In genomic region chr13:35474551-35474950, GRCh38 we compare ENCODE assay signal across 9 cellular contexts. TPM values are rescaled to one million over a fixed set of nuclear protein-coding genes. Genes with fewer than 3 reads are reported as not detected.
DNase-seq lines count a peak whose midpoint lies in the region; ATAC-seq and TF ChIP-seq lines count a peak whose summit lies in the region.
"Had no signal": no experiment of that assay in that cellular context is flagged by ENCODE, and none has a peak within 500 bp of the region (broad histone marks: within the 10 kb centered on the region; RNA-seq: fewer than 3 reads in every experiment).

No MANE protein-coding gene starts in this region.

- H3K36me3 ChIP-seq in heart right ventricle, result no peaks in the 10 kb centered on the region
- no peaks in the 10 kb centered on the region for H3K36me3 ChIP-seq in urinary bladder (ENCODE audit: insufficient read depth)

- WGBS in heart right ventricle, 2 donors, result 50 to 56% methylated on average over 8 of the region's 8 CpGs
- WGBS in urinary bladder, result 49% methylated on average over 8 of the region's 8 CpGs

- H3K9me3 ChIP-seq in heart right ventricle, result peaks cover 0 to 6% (median 0%) of the 10 kb centered on the region in 11 donors

- peaks cover 50% of the 10 kb centered on the region for H3K4me1 Mint-ChIP-seq in activated naive CD8-positive, alpha-beta T cell treated with anti-CD3 and anti-CD28 coated beads, Interleukin-2, amount 10 ng/mL, durations not matched to agents 7 days and 5 days

- peaks cover 93% of the 10 kb centered on the region for H3K27me3 Mint-ChIP-seq in activated naive CD8-positive, alpha-beta T cell treated with anti-CD3 and anti-CD28 coated beads, Interleukin-2, amount 10 ng/mL, durations not matched to agents 7 days and 5 days

- TF ChIP-seq CTCF in heart right ventricle (IDR thresholded peaks at IDR 0.05), result no peak

- peak overlapping the region in 9 of 10 donors; percentile 48 to 76 (median 62) for H3K4me3 ChIP-seq in heart right ventricle
- H3K4me3 ChIP-seq in urinary bladder (ENCODE audit: low read depth, low read length), result peak overlapping the region; percentile 38

- no peak overlapping the region for H3K27ac Mint-ChIP-seq in activated naive CD8-positive, alpha-beta T cell treated with anti-CD3 and anti-CD28 coated beads, Interleukin-2, amount 10 ng/mL, durations not matched to agents 7 days and 5 days

- POLR2A ChIA-PET in activated naive CD8-positive, alpha-beta T cell treated with anti-CD3 and anti-CD28 coated beads, Interleukin-2, amount 10 ng/mL, durations not matched to agents 7 days and 5 days (lab: Charles Lee), result no interaction called here

- peak overlapping the region; percentile 85 for H3K4me3 Mint-ChIP-seq in activated naive CD8-positive, alpha-beta T cell treated with anti-CD3 and anti-CD28 coated beads, Interleukin-2, amount 10 ng/mL, durations not matched to agents 7 days and 5 days

- DNase-seq in heart right ventricle (no peak), Right ventricle myocardium inferior (ENCODE audit: missing footprints) (no peak), myocyte (ENCODE audit: low read depth) (peak; percentile 5), DMS53 treated with DMSO at 0.1 percent for 48 hours (lab: John Stamatoyannopoulos, UW; ENCODE audit: unreplicated experiment) (no peak)
- no peak for DNase-seq in activated naive CD8-positive, alpha-beta T cell treated with anti-CD3 and anti-CD28 coated beads, Interleukin-2, amount 10 ng/mL, durations not matched to agents 7 days and 5 days

- peaks cover 2% of the 10 kb centered on the region for H3K9me3 Mint-ChIP-seq in activated naive CD8-positive, alpha-beta T cell treated with anti-CD3 and anti-CD28 coated beads, Interleukin-2, amount 10 ng/mL, durations not matched to agents 7 days and 5 days

- H3K27ac ChIP-seq in heart right ventricle (peak overlapping the region in 4 of 10 donors; percentile 32 to 74 (median 66)), urinary bladder (ENCODE audit: low read depth) (no peak overlapping the region)
- H3K27ac ChIP-seq: parathyroid adenoma had no signal

- ATAC-seq in heart right ventricle (no peak), Right ventricle myocardium inferior (no peak), HG02642 (IDR thresholded peaks at IDR 0.05; ENCODE audit: poor library complexity, unreplicated experiment) (no peak), HG02938 (IDR thresholded peaks at IDR 0.05; ENCODE audit: unreplicated experiment) (no peak)
- ATAC-seq in activated naive CD8-positive, alpha-beta T cell treated with anti-CD3 and anti-CD28 coated beads, Interleukin-2, amount 10 ng/mL, durations not matched to agents 7 days and 5 days (ENCODE audit: low read depth), result no peak

- intact Hi-C loops in heart right ventricle (cut with DNase I) (loop anchor here in 3 of 10 donors (5.0 to 10.0 kb wide), 3 partner anchors 90 to 1588 kb away; no protein-coding TSS in a partner anchor), Right ventricle myocardium inferior (cut with DNase I) (loop anchor here (10.0 kb wide), 2 partner anchors 130 to 250 kb away; no protein-coding TSS in a partner anchor)

- peaks cover 0 to 100% (median 0%) of the 10 kb centered on the region in 7 donors for H3K27me3 ChIP-seq in heart right ventricle

- H3K36me3 Mint-ChIP-seq in activated naive CD8-positive, alpha-beta T cell treated with anti-CD3 and anti-CD28 coated beads, Interleukin-2, amount 10 ng/mL, durations not matched to agents 7 days and 5 days, result peaks cover 4% of the 10 kb centered on the region

- H3K4me1 ChIP-seq in heart right ventricle (peaks cover 0 to 31% (median 0%) of the 10 kb centered on the region in 9 donors), urinary bladder (ENCODE audit: insufficient read depth) (no peaks in the 10 kb centered on the region)
- H3K4me1 ChIP-seq: parathyroid adenoma had no signal

RNA-seq across cellular contexts. Expression of gene MAB21L1, which starts 1.9 kb away (rescaled TPM):
- total RNA-seq in heart right ventricle (under 1 TPM in 9 of 10 donors, not detected in 1; 0.08 to 0.49 (median 0.26) TPM), Right ventricle myocardium inferior (0.35 TPM), myocyte (not detected in 2 replicates), urinary bladder (3.2 TPM)
- polyA plus RNA-seq in heart right ventricle (under 1 TPM; 0.17 to 0.37 TPM), urinary bladder (1.3 TPM)
- total RNA-seq in activated naive CD8-positive, alpha-beta T cell treated with anti-CD3 and anti-CD28 coated beads, Interleukin-2, amount 10 ng/mL, durations not matched to agents 7 days and 5 days, result under 1 TPM in 1 of 2 experiments, not detected in 1; 0.09 TPM
- polyA plus RNA-seq in myocyte (2012), result 0.14 TPM
